In the genomic region with DNA sequence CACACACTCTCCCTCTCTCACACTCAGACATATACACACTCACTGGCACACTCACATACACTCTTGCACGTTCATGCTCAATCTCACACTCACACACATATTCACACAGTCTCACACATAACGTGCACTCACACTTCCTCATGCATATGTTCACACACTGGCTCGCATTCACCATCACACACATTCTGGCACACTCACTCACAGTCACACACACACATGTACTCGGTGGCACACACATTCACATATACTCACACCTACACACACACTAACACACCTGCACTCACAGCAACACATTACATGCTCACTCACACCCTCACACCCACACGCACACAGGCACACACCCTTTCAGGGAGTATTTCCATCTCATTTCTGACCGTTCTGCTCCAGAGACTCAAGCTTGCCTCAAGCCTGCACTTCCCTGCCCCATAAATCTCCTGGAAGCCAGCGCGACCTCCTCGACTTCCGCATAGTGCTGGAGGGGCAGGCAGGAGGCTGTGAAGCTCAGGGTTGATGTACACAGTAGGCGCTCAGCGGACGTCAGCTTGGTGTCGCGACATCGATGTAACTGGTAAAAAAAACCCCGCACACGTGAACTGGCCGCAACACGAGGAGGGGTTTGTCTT, we compare ENCODE assay signal across 1 cellular context.
A peak's percentile ranks its signal among the peaks of the same experiment; 100 is the strongest.
TF ChIP-seq lines count a peak whose summit lies in the region.

No MANE protein-coding gene starts in this region.

TF ChIP-seq in HEK293, 187 proteins besides CTCF, POLR2A, EP300 and RAD21 (continued from another document):
- TF ChIP-seq ZNF792 (tag by site-specific recombination; IDR thresholded peaks at IDR 0.05) (0 out of 2 replicates have a peak, but pooled peaks have one; percentile 18), SETDB1 (IDR thresholded peaks at IDR 0.05; ENCODE audit: insufficient read length, low read length) (no peak), ZNF133 (tag by site-specific recombination; IDR thresholded peaks at IDR 0.05) (peak; percentile 22; the same call in 1 of the 2 replicates), EGR2 (tag by site-specific recombination; IDR thresholded peaks at IDR 0.05; ENCODE audit: low read depth) (peak; percentile 81), ZFHX2 (tag by site-specific recombination; conservative IDR thresholded peaks at IDR 0.05) (peak; percentile 88), ZNF18 (tag by site-specific recombination; IDR thresholded peaks at IDR 0.05) (peak; percentile 85)
